In genomic region chr2:25960396-25960795, GRCh38 we compare ENCODE assay signal across 2 cellular contexts.
TF ChIP-seq lines count a peak whose summit lies in the region.

No MANE protein-coding gene starts in this region.

TF ChIP-seq in SK-N-SH, 30 proteins besides CTCF, POLR2A, EP300 and RAD21 (continued from another document):
- TF ChIP-seq REST (IDR thresholded peaks at IDR 0.05; ENCODE audit: low read depth, low read length), result no peak
- TF ChIP-seq PBX3 (IDR thresholded peaks at IDR 0.05), result no peak
- TF ChIP-seq CHD2 (IDR thresholded peaks at IDR 0.05; ENCODE audit: low read length, partially characterized antibody), result no peak
- TF ChIP-seq GABPA (IDR thresholded peaks at IDR 0.05; ENCODE audit: low read depth), result no peak
- no peak for TF ChIP-seq MXI1 (IDR thresholded peaks at IDR 0.05; ENCODE audit: low read depth, low read length)
- no peak for TF ChIP-seq GATA2 (CRISPR knock-in tag; IDR thresholded peaks at IDR 0.05)
- TF ChIP-seq MEF2A (IDR thresholded peaks at IDR 0.05; ENCODE audit: borderline replicate concordance, low read depth), result no peak
- TF ChIP-seq IRF3 (IDR thresholded peaks at IDR 0.05; ENCODE audit: low read depth, low read length), result no peak
- no peak for TF ChIP-seq TEAD4 (IDR thresholded peaks at IDR 0.05; ENCODE audit: borderline replicate concordance, insufficient read depth)
- no peak for TF ChIP-seq FOXM1 (IDR thresholded peaks at IDR 0.05; ENCODE audit: low read depth)
- no peak for TF ChIP-seq SMC3 (IDR thresholded peaks at IDR 0.05; ENCODE audit: low read depth, low read length)
- no peak for TF ChIP-seq RXRA (IDR thresholded peaks at IDR 0.05; ENCODE audit: borderline replicate concordance, low read depth)
- no peak for TF ChIP-seq USF1 (IDR thresholded peaks at IDR 0.05; ENCODE audit: borderline replicate concordance, low read depth)
- TF ChIP-seq USF2 (IDR thresholded peaks at IDR 0.05; ENCODE audit: borderline replicate concordance, low read depth, low read length), result no peak
- no peak for TF ChIP-seq SIN3A (IDR thresholded peaks at IDR 0.05; ENCODE audit: borderline replicate concordance, low read depth, low read length)
- no peak for TF ChIP-seq JUND (IDR thresholded peaks at IDR 0.05)
- TF ChIP-seq FOXJ3 (CRISPR knock-in tag; IDR thresholded peaks at IDR 0.05), result no peak

TF ChIP-seq in SK-N-SH treated with all-trans-retinoic acid at 6 μM for 48 hours, 23 proteins besides CTCF, POLR2A, EP300 and RAD21 (continued from another document):
- TF ChIP-seq CREB5 (CRISPR knock-in tag; IDR thresholded peaks at IDR 0.05; ENCODE audit: low read depth) (no peak), PATZ1 (CRISPR knock-in tag; IDR thresholded peaks at IDR 0.05; ENCODE audit: borderline replicate concordance) (no peak), ZFP30 (CRISPR knock-in tag; IDR thresholded peaks at IDR 0.05) (no peak), POU6F1 (CRISPR knock-in tag; IDR thresholded peaks at IDR 0.05; ENCODE audit: borderline replicate concordance, low read depth) (no peak), ZNF8 (CRISPR knock-in tag; IDR thresholded peaks at IDR 0.05) (no peak), ISL1 (CRISPR knock-in tag; IDR thresholded peaks at IDR 0.05) (no peak)
